ENCODE assay signal across 16 cellular contexts in the genomic region with DNA sequence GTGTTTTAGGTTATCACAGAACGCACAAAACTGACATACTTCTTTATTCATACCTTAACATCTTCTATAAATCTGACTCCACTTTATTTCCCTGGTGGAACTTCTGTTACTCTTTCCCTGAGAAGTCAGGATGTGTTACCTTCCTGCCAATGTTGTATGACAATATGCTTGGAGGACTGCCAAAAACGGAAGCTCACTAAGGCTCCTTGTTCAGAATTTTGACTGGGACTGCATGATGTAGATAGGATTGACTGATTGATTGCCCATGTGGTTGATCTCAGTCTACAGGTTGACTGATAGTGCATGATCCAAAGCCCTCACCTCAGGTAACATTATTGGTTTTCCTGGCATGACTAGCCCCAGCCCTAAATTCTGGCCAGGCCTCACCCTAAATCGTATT.
DNase-seq lines count a peak whose midpoint lies in the region; ATAC-seq and TF ChIP-seq lines count a peak whose summit lies in the region.
"Had no signal": no experiment of that assay in that cellular context is flagged by ENCODE, and none has a peak within 500 bp of the region (broad histone marks: within the 10 kb centered on the region; RNA-seq: fewer than 3 reads in every experiment).

No MANE protein-coding gene starts in this region.

- dilution Hi-C loops in mammary epithelial cell (cut with HindIII; ENCODE audit: low sequenced_read_pairs): no loop called here

- no peak overlapping the region for H3K4me3 Mint-ChIP-seq in MCF 10A (ENCODE audit: unreplicated experiment)
- H3K4me3 Mint-ChIP-seq: B cell; CD4-positive, CD25-positive, alpha-beta regulatory T cell had no signal

- no peaks in the 10 kb centered on the region for H3K36me3 Mint-ChIP-seq in MCF 10A (ENCODE audit: insufficient read depth, unreplicated experiment)
- H3K36me3 Mint-ChIP-seq: CD4-positive, CD25-positive, alpha-beta regulatory T cell had no signal

- no peaks in the 10 kb centered on the region for H3K79me2 ChIP-seq in mammary epithelial cell (ENCODE audit: insufficient read depth, low read length)

- H3K4me1 Mint-ChIP-seq in MCF 10A (ENCODE audit: insufficient read depth, unreplicated experiment): no peaks in the 10 kb centered on the region
- H3K4me1 Mint-ChIP-seq: B cell; CD4-positive, CD25-positive, alpha-beta regulatory T cell had no signal

- no peaks in the 10 kb centered on the region for H4K20me1 ChIP-seq in mammary epithelial cell (ENCODE audit: insufficient read depth, low read length)

- TF ChIP-seq CTCF in MCF 10A (IDR thresholded peaks at IDR 0.05; ENCODE audit: unreplicated experiment) (no peak), breast epithelium (IDR thresholded peaks at IDR 0.05) (no peak), mammary epithelial cell (conservative IDR thresholded peaks at IDR 0.05 in 1 of 2, IDR thresholded peaks at IDR 0.05 in 1 of 2; ENCODE audit: extremely low read depth in 1 of 2, insufficient read depth in 1 of 2, low read depth in 1 of 2, low read length in 2 of 2) (no peak)

- 19% methylated on average over 3 of the region's 3 CpGs for WGBS in mammary epithelial cell (ENCODE audit: low coverage, missing lambda C conversion rate)
- WGBS in aorta, 2 donors: 48% methylated on average over 3 of the region's 3 CpGs

- BruUV-seq in MCF 10A (replicated peaks; lab: Mats Ljungman, UMichigan): no TSS peak
- BruUV-seq in mammary epithelial cell (replicated peaks; lab: Mats Ljungman, UMichigan): no TSS peak

- H3K27ac ChIP-seq in breast epithelium: no peak overlapping the region
- no peak overlapping the region for H3K27ac ChIP-seq in mammary epithelial cell (ENCODE audit: insufficient read depth, low read depth, low read length)
- H3K27ac ChIP-seq in aorta (ENCODE audit: low read depth in 1 of 2, low read length in 2 of 2): no peak overlapping the region
- H3K27ac ChIP-seq: 22Rv1, RWPE1, SJCRH30 had no signal

- no peak for ATAC-seq in aorta (ENCODE audit: low FRiP score)

- intact Hi-C loops in MCF 10A (cut with micrococcal nuclease): no loop called here
- intact Hi-C loops in breast epithelium (cut with DNase I; ENCODE audit: low total_unique reads): no loop called here
- intact Hi-C loops in mammary epithelial cell (cut with micrococcal nuclease): no loop called here
- intact Hi-C loops in aorta (cut with DNase I): no loop called here

- DNase-seq in DMS 273 (lab: John Stamatoyannopoulos, UW; ENCODE audit: unreplicated experiment): peak; percentile 37
- no peak for DNase-seq in DMS 273 treated with DMSO at 0.1 percent for 48 hours (lab: John Stamatoyannopoulos, UW)
- DNase-seq in MCF 10A (ENCODE audit: unreplicated experiment): peak; percentile 64
- no peak for DNase-seq in breast epithelium (ENCODE audit: low spot score in 2 of 2)
- peak; percentile 7 for DNase-seq in mammary epithelial cell
- DNase-seq in renal cortical epithelial cell (ENCODE audit: low read depth): peak; percentile 7
- DNase-seq in aorta: no peak
- DNase-seq in GDM1 (lab: John Stamatoyannopoulos, UW): no peak
- DNase-seq: CD4-positive, CD25-positive, alpha-beta regulatory T cell; NCI-H187 treated with DMSO at 0.1 percent for 48 hours; NCI-H524 treated with DMSO at 0.1 percent for 48 hours had no signal

- no peak overlapping the region for H2AFZ ChIP-seq in mammary epithelial cell (ENCODE audit: low read depth, low read length)

- TF ChIP-seq POLR2A in breast epithelium (IDR thresholded peaks at IDR 0.05): no peak

- no peak overlapping the region for H3K9ac ChIP-seq in mammary epithelial cell (ENCODE audit: insufficient read depth, low read length)

- no peaks in the 10 kb centered on the region for H3K27me3 Mint-ChIP-seq in MCF 10A (ENCODE audit: insufficient read depth, unreplicated experiment)
- H3K27me3 Mint-ChIP-seq: B cell had no signal

- H3K27ac Mint-ChIP-seq in MCF 10A (ENCODE audit: low read depth, unreplicated experiment): no peak overlapping the region
- H3K27ac Mint-ChIP-seq: B cell; CD4-positive, CD25-positive, alpha-beta regulatory T cell had no signal

- H3K9me3 ChIP-seq in breast epithelium (no peaks in the 10 kb centered on the region), mammary epithelial cell (replicated peaks; ENCODE audit: insufficient read depth, low read length) (no peaks in the 10 kb centered on the region), aorta (ENCODE audit: control insufficient read depth, low read length) (no peaks in the 10 kb centered on the region)
- H3K9me3 ChIP-seq: HAP-1, SJCRH30 had no signal

- CTCF ChIA-PET in MCF 10A (lab: Yijun Ruan, JAX): no interaction called here
- CTCF ChIA-PET in mammary epithelial cell (lab: Charles Lee; ENCODE audit: low non-redundant PET): no interaction called here

- no peaks in the 10 kb centered on the region for H3K36me3 ChIP-seq in breast epithelium
- no peaks in the 10 kb centered on the region for H3K36me3 ChIP-seq in mammary epithelial cell (ENCODE audit: insufficient read depth, low read length)
- H3K36me3 ChIP-seq in aorta (ENCODE audit: control insufficient read depth in 1 of 2, insufficient read depth in 2 of 2, low read length in 1 of 2): no peaks in the 10 kb centered on the region
- H3K36me3 ChIP-seq: HAP-1, SJCRH30 had no signal

- H3K4me1 ChIP-seq in breast epithelium (no peaks in the 10 kb centered on the region), mammary epithelial cell (ENCODE audit: insufficient read depth, low read length) (no peaks in the 10 kb centered on the region), aorta (ENCODE audit: control insufficient read depth in 1 of 2, insufficient read depth in 2 of 2, low read length in 2 of 2) (no peaks in the 10 kb centered on the region)
- H3K4me1 ChIP-seq: HAP-1, SJCRH30 had no signal

- POLR2A ChIA-PET in MCF 10A (lab: Yijun Ruan, JAX): no interaction called here

- H3K27me3 ChIP-seq in breast epithelium: no peaks in the 10 kb centered on the region
- no peaks in the 10 kb centered on the region for H3K27me3 ChIP-seq in mammary epithelial cell (ENCODE audit: insufficient read depth, low read length)
- no peaks in the 10 kb centered on the region for H3K27me3 ChIP-seq in aorta (ENCODE audit: control insufficient read depth in 1 of 2, insufficient read depth in 2 of 2, low read length in 1 of 2)
- H3K27me3 ChIP-seq: SJCRH30 had no signal

- peaks cover 6% of the 10 kb centered on the region for H3K9me3 Mint-ChIP-seq in MCF 10A (ENCODE audit: unreplicated experiment)

- in situ Hi-C loops in mammary epithelial cell (cut with MboI; ENCODE audit: low sequenced_read_pairs in 2 of 2): no loop called here

- no peak overlapping the region for H3K4me2 ChIP-seq in mammary epithelial cell (ENCODE audit: insufficient read depth, low read depth, low read length)

- H3K4me3 ChIP-seq in breast epithelium: no peak overlapping the region
- H3K4me3 ChIP-seq in mammary epithelial cell (replicated peaks in 1 of 3; ENCODE audit: insufficient read depth in 1 of 3, low read depth in 2 of 3, low read length in 3 of 3): no peak overlapping the region
- no peak overlapping the region for H3K4me3 ChIP-seq in aorta (ENCODE audit: low read length in 2 of 2)
- H3K4me3 ChIP-seq: HAP-1, SJCRH30 had no signal

Comparison
In these comparisons a context has a peak if more than half of its experiments do, and no peak if none do; other contexts are left out.
1. DNase-seq: peak in DMS 273 (single experiment), MCF 10A (single experiment), mammary epithelial cell (single experiment) and renal cortical epithelial cell (single experiment); none in DMS 273 treated with DMSO at 0.1 percent for 48 hours (single experiment), breast epithelium (0 of 2), aorta (0 of 2) and GDM1 (single experiment).